ENCODE assay signal across 9 cellular contexts in the genomic region with DNA sequence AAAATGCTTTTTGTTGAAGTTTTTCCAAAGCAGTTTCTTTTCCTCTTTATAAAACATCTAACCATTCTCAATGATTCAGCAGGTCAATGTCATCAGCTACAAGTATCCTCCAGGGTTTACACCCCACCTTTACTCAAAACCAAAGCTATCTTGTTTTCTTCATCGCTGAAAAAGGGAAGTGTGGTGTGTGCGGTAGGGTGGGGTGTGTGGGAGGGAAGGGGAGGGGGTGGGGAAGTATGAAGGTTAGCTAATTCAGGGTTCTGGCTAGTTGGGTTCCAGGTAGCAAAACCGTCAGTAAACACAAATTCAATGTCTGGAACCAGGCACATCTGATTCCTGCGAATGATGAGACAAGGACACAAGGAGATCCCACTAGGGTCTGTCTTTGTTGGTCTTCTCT.
DNase-seq lines count a peak whose midpoint lies in the region; ATAC-seq and TF ChIP-seq lines count a peak whose summit lies in the region.
"Had no signal": no experiment of that assay in that cellular context is flagged by ENCODE, and none has a peak within 500 bp of the region (broad histone marks: within the 10 kb centered on the region; RNA-seq: fewer than 3 reads in every experiment).

No MANE protein-coding gene starts in this region.

- H3K4me1 ChIP-seq in stomach: peaks cover 0 to 10% (median 0%) of the 10 kb centered on the region in 4 donors

- H3K4me3 ChIP-seq in stomach: no peak overlapping the region

- no peaks in the 10 kb centered on the region for H3K27me3 ChIP-seq in stomach

- H3K27ac ChIP-seq in stomach: no peak overlapping the region

- no peak for TF ChIP-seq EP300 in stomach (IDR thresholded peaks at IDR 0.05)

- H3K4me3 Mint-ChIP-seq in endothelial cell (ENCODE audit: unreplicated experiment): no peak overlapping the region

- H3K9me3 Mint-ChIP-seq in endothelial cell (ENCODE audit: unreplicated experiment): no peaks in the 10 kb centered on the region

- ATAC-seq in GM19351 (IDR thresholded peaks at IDR 0.05; ENCODE audit: unreplicated experiment): peak; percentile 75
- peak; percentile 54 for ATAC-seq in HG03354 (IDR thresholded peaks at IDR 0.05; ENCODE audit: poor library complexity, severe bottlenecking, unreplicated experiment)

- no peaks in the 10 kb centered on the region for H3K27me3 Mint-ChIP-seq in endothelial cell (ENCODE audit: unreplicated experiment)

- peak; percentile 35 for DNase-seq in activated CD4-positive, alpha-beta T cell treated with anti-CD3 and anti-CD28 coated beads, Interleukin-2, amount 50 U/mL, for 1 hour
- DNase-seq in stimulated activated CD4-positive, alpha-beta T cell treated with anti-CD3 and anti-CD28 coated beads, Interleukin-4, amount 100 ng/mL, for 1 hour: peak; percentile 36
- no peak for DNase-seq in pons (ENCODE audit: low spot score)
- no peak for DNase-seq in NCI-H526 (lab: John Stamatoyannopoulos, UW)
- no peak for DNase-seq in endothelial cell (ENCODE audit: low spot score)
- no peak for DNase-seq in stomach
- DNase-seq: amygdala had no signal

- TF ChIP-seq POLR2A in stomach (IDR thresholded peaks at IDR 0.05): no peak

- intact Hi-C loops in stomach (cut with DNase I; ENCODE audit: low total_unique reads): no loop called here

- TF ChIP-seq CTCF in endothelial cell (IDR thresholded peaks at IDR 0.05; ENCODE audit: unreplicated experiment) (no peak), stomach (IDR thresholded peaks at IDR 0.05) (no peak)

- H3K4me1 Mint-ChIP-seq in endothelial cell (ENCODE audit: unreplicated experiment): peaks cover 3% of the 10 kb centered on the region

- WGBS in stomach, 5 donors: 71 to 84% (median 77%) methylated on average over 4 of the region's 4 CpGs

- H3K9me3 ChIP-seq in stomach: no peaks in the 10 kb centered on the region

- H3K36me3 Mint-ChIP-seq in endothelial cell (ENCODE audit: low read depth, unreplicated experiment): no peaks in the 10 kb centered on the region

- H3K27ac Mint-ChIP-seq in endothelial cell (ENCODE audit: unreplicated experiment): no peak overlapping the region

- no peaks in the 10 kb centered on the region for H3K36me3 ChIP-seq in stomach

Comparison
In these comparisons a context has a peak if more than half of its experiments do, and no peak if none do; other contexts are left out.
1. DNase-seq: peak in activated CD4-positive, alpha-beta T cell treated with anti-CD3 and anti-CD28 coated beads, Interleukin-2, amount 50 U/mL, for 1 hour (single experiment) and stimulated activated CD4-positive, alpha-beta T cell treated with anti-CD3 and anti-CD28 coated beads, Interleukin-4, amount 100 ng/mL, for 1 hour (single experiment); none in pons (single experiment), NCI-H526 (0 of 2), endothelial cell (single experiment) and stomach (single experiment).